Comparison of ENCODE assay signal across 28 cellular contexts in the genomic region with DNA sequence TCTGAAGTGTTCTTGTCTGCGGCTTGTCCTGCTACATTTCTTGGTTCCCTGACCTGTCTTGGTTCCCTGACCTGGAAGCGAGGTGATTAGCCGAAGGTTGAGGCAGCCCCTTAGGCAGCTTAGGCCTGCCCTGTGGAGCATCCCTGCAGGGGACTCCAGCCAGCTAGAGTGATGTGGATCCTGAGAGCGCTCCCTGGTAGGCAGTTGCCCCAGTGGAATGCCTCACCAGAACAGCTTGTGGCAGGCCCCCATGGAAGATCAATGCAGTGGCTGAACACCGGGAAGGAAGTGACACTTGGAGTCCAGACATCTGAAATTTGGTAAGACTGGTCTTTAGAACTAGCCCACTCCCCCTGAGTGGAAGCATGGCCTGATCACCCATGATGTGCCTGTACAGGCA.
"Had no signal": no experiment of that assay in that cellular context is flagged by ENCODE, and none has a peak within 500 bp of the region (broad histone marks: within the 10 kb centered on the region; RNA-seq: fewer than 3 reads in every experiment).

No MANE protein-coding gene starts in this region.

- H3K9me3 ChIP-seq: suprapubic skin, testis, thoracic aorta, thyroid gland, tibial artery, tibial nerve, transverse colon, upper lobe of left lung, upper lobe of right lung, uterus, vagina had no signal

- H3K4me1 ChIP-seq: stomach, suprapubic skin, testis, thyroid gland, tibial artery, tibial nerve, transverse colon, upper lobe of left lung, upper lobe of right lung, uterus, vagina had no signal

- DNase-seq: stimulated activated CD4-positive, alpha-beta T cell treated with anti-CD3 and anti-CD28 coated beads, Interleukin-2, amount 100 ng/mL, for 48 hours; stimulated activated CD4-positive, alpha-beta T cell treated with anti-CD3 and anti-CD28 coated beads, Interleukin-4, amount 100 ng/mL, for 1 hour; stimulated activated CD4-positive, alpha-beta T cell treated with anti-CD3 and anti-CD28 coated beads, Interleukin-4, amount 100 ng/mL, for 24 hours; stimulated activated CD4-positive, alpha-beta T cell treated with anti-CD3 and anti-CD28 coated beads, Interleukin-4, amount 100 ng/mL, for 4 hours; stimulated activated CD8-positive, alpha-beta memory T cell treated with anti-CD3 and anti-CD28 coated beads, Interleukin-4, amount 100 ng/mL, for 48 hours; stimulated activated naive B cell treated with anti-CD40 and anti-IgM and Interleukin-4, amounts not matched to agents 10 μg/mL and 1 μg/mL and 100 μg/mL, for 72 hours; stimulated activated naive CD4-positive, alpha-beta T cell; stimulated activated naive CD4-positive, alpha-beta T cell treated with Interleukin-2 at 50 U/mL for 16 hours; stimulated activated naive CD8-positive, alpha-beta T cell treated with anti-CD3 and anti-CD28 coated beads, Interleukin-15, amount 100 ng/mL, for 72 hours; stimulated activated naive CD8-positive, alpha-beta T cell treated with anti-CD3 and anti-CD28 coated beads, Interleukin-15, Interleukin-2, amounts not matched to agents 100 U/mL and 50 U/mL, for 24 hours; stomach; substantia nigra; testis; thyroid gland; tibial artery; transverse colon; trophoblast cell; upper lobe of left lung; upper lobe of right lung; uterus had no signal

- H3K36me3 Mint-ChIP-seq: stimulated activated effector memory CD8-positive, alpha-beta T cell treated with anti-CD3 and anti-CD28 coated beads, Interleukin-12 subunit alpha, Interleukin-12 subunit beta, amount 100 ng/mL, for 72 hours; stimulated activated memory B cell treated with anti-CD40 and anti-IgM and Interleukin-4, amounts not matched to agents 10 μg/mL and 1 μg/mL and 100 μg/mL, for 72 hours; stimulated activated naive B cell treated with anti-CD40 and anti-IgM and Interleukin-4, amounts not matched to agents 10 μg/mL and 1 μg/mL and 100 μg/mL, for 72 hours; type B pancreatic cell had no signal

- H3K4me1 Mint-ChIP-seq: stimulated activated effector memory CD8-positive, alpha-beta T cell treated with anti-CD3 and anti-CD28 coated beads, Interleukin-12 subunit alpha, Interleukin-12 subunit beta, amount 100 ng/mL, for 72 hours; stimulated activated memory B cell treated with anti-CD40 and anti-IgM and Interleukin-4, amounts not matched to agents 10 μg/mL and 1 μg/mL and 100 μg/mL, for 72 hours; stimulated activated naive B cell treated with anti-CD40 and anti-IgM and Interleukin-4, amounts not matched to agents 10 μg/mL and 1 μg/mL and 100 μg/mL, for 72 hours; stimulated activated naive CD8-positive, alpha-beta T cell treated with anti-CD3 and anti-CD28 coated beads, Interleukin-15, amount 100 ng/mL, for 72 hours had no signal

- H3K27me3 ChIP-seq: suprapubic skin, testis, thyroid gland, tibial artery, tibial nerve, transverse colon, upper lobe of left lung, uterus, vagina had no signal

- H3K4me3 ChIP-seq: stomach, suprapubic skin, testis, thoracic aorta, thyroid gland, tibial artery, tibial nerve, transverse colon, upper lobe of left lung, upper lobe of right lung, uterus, vagina had no signal

- H3K4me3 Mint-ChIP-seq: stimulated activated effector memory CD8-positive, alpha-beta T cell treated with anti-CD3 and anti-CD28 coated beads, Interleukin-12 subunit alpha, Interleukin-12 subunit beta, amount 100 ng/mL, for 72 hours; stimulated activated memory B cell treated with anti-CD40 and anti-IgM and Interleukin-4, amounts not matched to agents 10 μg/mL and 1 μg/mL and 100 μg/mL, for 72 hours; stimulated activated naive B cell treated with anti-CD40 and anti-IgM and Interleukin-4, amounts not matched to agents 10 μg/mL and 1 μg/mL and 100 μg/mL, for 72 hours; stimulated activated naive CD8-positive, alpha-beta T cell treated with anti-CD3 and anti-CD28 coated beads, Interleukin-15, amount 100 ng/mL, for 72 hours; stimulated activated naive CD8-positive, alpha-beta T cell treated with anti-CD3 and anti-CD28 coated beads, Interleukin-15, Interleukin-2, amounts not matched to agents 100 ng/mL and 50 ng/mL, for 24 hours; type B pancreatic cell had no signal

- H3K27me3 Mint-ChIP-seq: stimulated activated memory B cell treated with anti-CD40 and anti-IgM and Interleukin-4, amounts not matched to agents 10 μg/mL and 1 μg/mL and 100 μg/mL, for 72 hours; stimulated activated naive B cell treated with anti-CD40 and anti-IgM and Interleukin-4, amounts not matched to agents 10 μg/mL and 1 μg/mL and 100 μg/mL, for 72 hours had no signal

- H3K27ac ChIP-seq: stomach, suprapubic skin, testis, thoracic aorta, thyroid gland, tibial artery, tibial nerve, transverse colon, upper lobe of left lung, upper lobe of right lung, uterus, vagina had no signal

- H3K27ac Mint-ChIP-seq: stimulated activated effector memory CD8-positive, alpha-beta T cell treated with anti-CD3 and anti-CD28 coated beads, Interleukin-12 subunit alpha, Interleukin-12 subunit beta, amount 100 ng/mL, for 72 hours; stimulated activated memory B cell treated with anti-CD40 and anti-IgM and Interleukin-4, amounts not matched to agents 10 μg/mL and 1 μg/mL and 100 μg/mL, for 72 hours; stimulated activated naive B cell treated with anti-CD40 and anti-IgM and Interleukin-4, amounts not matched to agents 10 μg/mL and 1 μg/mL and 100 μg/mL, for 72 hours; stimulated activated naive CD8-positive, alpha-beta T cell treated with anti-CD3 and anti-CD28 coated beads, Interleukin-15, amount 100 ng/mL, for 72 hours; stimulated activated naive CD8-positive, alpha-beta T cell treated with anti-CD3 and anti-CD28 coated beads, Interleukin-15, Interleukin-2, amounts not matched to agents 100 ng/mL and 50 ng/mL, for 24 hours; type B pancreatic cell had no signal

- H3K36me3 ChIP-seq: stomach, suprapubic skin, thoracic aorta, thyroid gland, tibial artery, tibial nerve, transverse colon, upper lobe of left lung, upper lobe of right lung, uterus, vagina had no signal
